9 cellular contexts compared by ENCODE assay signal in genomic region chrX:138128025-138128671, GRCh38.
DNase-seq lines count a peak whose midpoint lies in the region; ATAC-seq and TF ChIP-seq lines count a peak whose summit lies in the region.
"Had no signal": no experiment of that assay in that cellular context is flagged by ENCODE, and none has a peak within 500 bp of the region (broad histone marks: within the 10 kb centered on the region; RNA-seq: fewer than 3 reads in every experiment).

No MANE protein-coding gene starts in this region.

- DNase-seq in NCI-H1436 (lab: John Stamatoyannopoulos, UW) (peak; percentile 29), NCI-H1436 treated with DMSO at 0.1 percent for 48 hours (lab: John Stamatoyannopoulos, UW) (no peak), NCI-H748 (lab: John Stamatoyannopoulos, UW; ENCODE audit: unreplicated experiment) (peak; percentile 52), colonic mucosa (peak; percentile 19), nephron progenitor cell (peak; percentile 21)
- DNase-seq in activated CD4-positive, alpha-beta memory T cell treated with anti-CD3 and anti-CD28 coated beads for 36 hours: no peak

- no peaks in the 10 kb centered on the region for H3K27me3 ChIP-seq in colonic mucosa

- H3K4me1 Mint-ChIP-seq in nephron progenitor cell: no peaks in the 10 kb centered on the region
- H3K4me1 Mint-ChIP-seq in activated CD4-positive, alpha-beta memory T cell treated with anti-CD3 and anti-CD28 coated beads for 36 hours (ENCODE audit: low read depth): no peaks in the 10 kb centered on the region

- H3K9ac ChIP-seq in colonic mucosa (ENCODE audit: low read depth in 2 of 2, low read length in 2 of 2): no peak overlapping the region
- H3K9ac ChIP-seq: BLaER1 had no signal

- H3K27ac Mint-ChIP-seq in nephron progenitor cell: no peak overlapping the region
- no peak overlapping the region for H3K27ac Mint-ChIP-seq in activated CD4-positive, alpha-beta memory T cell treated with anti-CD3 and anti-CD28 coated beads for 36 hours

- H3K9me3 Mint-ChIP-seq in nephron progenitor cell: no peaks in the 10 kb centered on the region
- no peaks in the 10 kb centered on the region for H3K9me3 Mint-ChIP-seq in activated CD4-positive, alpha-beta memory T cell treated with anti-CD3 and anti-CD28 coated beads for 36 hours

- H3K9me3 ChIP-seq in colonic mucosa: no peaks in the 10 kb centered on the region
- H3K9me3 ChIP-seq: BLaER1 had no signal

- no peaks in the 10 kb centered on the region for H3K4me1 ChIP-seq in colonic mucosa
- H3K4me1 ChIP-seq: BLaER1 had no signal

- no peak overlapping the region for H3K27ac ChIP-seq in colonic mucosa
- H3K27ac ChIP-seq: BLaER1 had no signal

- no peak overlapping the region for H3K4me3 Mint-ChIP-seq in nephron progenitor cell
- no peak overlapping the region for H3K4me3 Mint-ChIP-seq in activated CD4-positive, alpha-beta memory T cell treated with anti-CD3 and anti-CD28 coated beads for 36 hours

- H3K36me3 ChIP-seq in colonic mucosa: no peaks in the 10 kb centered on the region
- H3K36me3 ChIP-seq: BLaER1 had no signal

- POLR2A ChIA-PET in activated CD4-positive, alpha-beta memory T cell treated with anti-CD3 and anti-CD28 coated beads for 36 hours (lab: Charles Lee): no interaction called here

- H3K36me3 Mint-ChIP-seq in nephron progenitor cell (ENCODE audit: low read depth): no peaks in the 10 kb centered on the region
- H3K36me3 Mint-ChIP-seq in activated CD4-positive, alpha-beta memory T cell treated with anti-CD3 and anti-CD28 coated beads for 36 hours: no peaks in the 10 kb centered on the region

- H3K4me3 ChIP-seq in colonic mucosa: no peak overlapping the region
- H3K4me3 ChIP-seq: BLaER1 had no signal

- TF ChIP-seq CTCF in colonic mucosa (IDR thresholded peaks at IDR 0.05) (peak; percentile 38), nephron progenitor cell (IDR thresholded peaks at IDR 0.05) (peak; percentile 64)

- ATAC-seq in GM18907 (IDR thresholded peaks at IDR 0.05; ENCODE audit: unreplicated experiment): peak; percentile 96
- peak; percentile 86 for ATAC-seq in HG03039 (IDR thresholded peaks at IDR 0.05; ENCODE audit: unreplicated experiment)

- H3K27me3 Mint-ChIP-seq in nephron progenitor cell (ENCODE audit: low read depth, poor library complexity): no peaks in the 10 kb centered on the region
- H3K27me3 Mint-ChIP-seq in activated CD4-positive, alpha-beta memory T cell treated with anti-CD3 and anti-CD28 coated beads for 36 hours: no peaks in the 10 kb centered on the region

- intact Hi-C loops in colonic mucosa (cut with DNase I): loop anchor here (5.0 kb wide), 1 partner anchor 619 kb away; no protein-coding TSS in a partner anchor
- intact Hi-C loops in activated CD4-positive, alpha-beta memory T cell treated with anti-CD3 and anti-CD28 coated beads for 36 hours (cut with micrococcal nuclease): no loop called here

- CTCF ChIA-PET in activated CD4-positive, alpha-beta memory T cell treated with anti-CD3 and anti-CD28 coated beads for 36 hours (lab: Charles Lee): interaction anchor here (0.6 to 2.3 kb wide), 3 partner anchors 43 to 1171 kb away, joined by 3 to 9 read pairs (median 3); no protein-coding TSS in a partner anchor

Comparison
In these comparisons a context has a peak if more than half of its experiments do, and no peak if none do; other contexts are left out.
1. DNase-seq: peak in NCI-H1436 (single experiment), NCI-H748 (single experiment), colonic mucosa (single experiment) and nephron progenitor cell (single experiment); none in NCI-H1436 treated with DMSO at 0.1 percent for 48 hours (single experiment) and activated CD4-positive, alpha-beta memory T cell treated with anti-CD3 and anti-CD28 coated beads for 36 hours (single experiment).